8 cellular contexts compared by ENCODE assay signal in genomic region chr22:20393705-20394476, GRCh38. TPM values are rescaled to one million over a fixed set of nuclear protein-coding genes. Genes with fewer than 3 reads are reported as not detected.
DNase-seq lines count a peak whose midpoint lies in the region; ATAC-seq and TF ChIP-seq lines count a peak whose summit lies in the region.

Gene ZNF74, plus strand, starts transcription at chr22:20394151. Its CDS starts 478 bp downstream, at chr22:20394629.

- peak within 1 kb of the TSS; percentile 80 for H2AK5ac ChIP-seq in neuronal stem cell (ENCODE audit: low read depth, low read length)

- CTCF ChIA-PET in activated naive CD4-positive, alpha-beta T cell treated with anti-CD3 and anti-CD28 coated beads, Interleukin-2, amount 10 ng/mL, durations not matched to agents 7 days and 5 days (lab: Charles Lee): interaction anchor here (1.0 kb wide), 1 partner anchor 76 kb away, joined by 3 read pairs; no protein-coding TSS in a partner anchor

- peak within 1 kb of the TSS; percentile 88 for H3K27ac Mint-ChIP-seq in activated naive CD4-positive, alpha-beta T cell treated with anti-CD3 and anti-CD28 coated beads, Interleukin-2, amount 10 ng/mL, durations not matched to agents 7 days and 5 days

- no peaks in the 10 kb centered on the region for H3K4me1 ChIP-seq in MM.1S (ENCODE audit: low read length)
- peaks cover 9 to 10% of the 10 kb centered on the region in 2 donors for H3K4me1 ChIP-seq in neuronal stem cell (ENCODE audit: control insufficient read depth in 2 of 2, insufficient read depth in 1 of 2, low read depth in 1 of 2, low read length in 2 of 2)

- peak within 1 kb of the TSS; percentile 84 for H3K4me3 Mint-ChIP-seq in activated naive CD4-positive, alpha-beta T cell treated with anti-CD3 and anti-CD28 coated beads, Interleukin-2, amount 10 ng/mL, durations not matched to agents 7 days and 5 days

- H3K27ac ChIP-seq in MM.1S (ENCODE audit: low read length): no peak within 1 kb of the TSS
- H3K27ac ChIP-seq in SK-N-MC: no peak within 1 kb of the TSS
- peak within 1 kb of the TSS; percentile 65 for H3K27ac ChIP-seq in neuronal stem cell (replicated peaks; ENCODE audit: low read length)

- peak within 1 kb of the TSS; percentile 60 for H3K4ac ChIP-seq in neuronal stem cell (ENCODE audit: low read length)

- peaks cover 6% of the 10 kb centered on the region for H3K27me3 Mint-ChIP-seq in activated naive CD4-positive, alpha-beta T cell treated with anti-CD3 and anti-CD28 coated beads, Interleukin-2, amount 10 ng/mL, durations not matched to agents 7 days and 5 days

- peak within 1 kb of the TSS; percentile 86 for H3K4me2 ChIP-seq in MM.1S (ENCODE audit: low read depth, low read length)
- H3K4me2 ChIP-seq in neuronal stem cell (ENCODE audit: insufficient read depth, low read length, poor library complexity, severe bottlenecking): peak within 1 kb of the TSS; percentile 63

- H2BK12ac ChIP-seq in neuronal stem cell (ENCODE audit: low read length): peak within 1 kb of the TSS; percentile 50

- peak within 1 kb of the TSS; percentile 62 for H2BK15ac ChIP-seq in neuronal stem cell (ENCODE audit: low read length)

- peak within 1 kb of the TSS; percentile 97 for H2AFZ ChIP-seq in MM.1S (ENCODE audit: low read length)
- peak within 1 kb of the TSS; percentile 93 for H2AFZ ChIP-seq in neuronal stem cell (ENCODE audit: low read length)

- no peaks in the 10 kb centered on the region for H3K9me2 ChIP-seq in MM.1S (replicated peaks; ENCODE audit: insufficient read depth, low read length)

- peak within 1 kb of the TSS; percentile 100 for H3K23ac ChIP-seq in neuronal stem cell (ENCODE audit: low read depth, low read length, poor library complexity)

- peaks cover 5% of the 10 kb centered on the region for H3K9me3 Mint-ChIP-seq in activated naive CD4-positive, alpha-beta T cell treated with anti-CD3 and anti-CD28 coated beads, Interleukin-2, amount 10 ng/mL, durations not matched to agents 7 days and 5 days

- H3K4me1 Mint-ChIP-seq in activated naive CD4-positive, alpha-beta T cell treated with anti-CD3 and anti-CD28 coated beads, Interleukin-2, amount 10 ng/mL, durations not matched to agents 7 days and 5 days: peaks cover 38% of the 10 kb centered on the region

- H3K9me3 ChIP-seq in MM.1S (replicated peaks; ENCODE audit: insufficient read depth, low read length) (no peaks in the 10 kb centered on the region), SK-N-MC (ENCODE audit: low read depth, low read length) (no peaks in the 10 kb centered on the region), neuronal stem cell (replicated peaks in 1 of 2; ENCODE audit: control insufficient read depth in 2 of 2, insufficient read depth in 1 of 2, low read depth in 1 of 2, low read length in 2 of 2) (peaks cover 0 to 7% of the 10 kb centered on the region in 2 donors)

- peak within 1 kb of the TSS; percentile 92 for H4K8ac ChIP-seq in neuronal stem cell (ENCODE audit: low read depth, low read length)

- peak within 1 kb of the TSS; percentile 68 for H2BK120ac ChIP-seq in neuronal stem cell (ENCODE audit: low read depth, low read length)

- peak; percentile 78 for ATAC-seq in GM21737 (IDR thresholded peaks at IDR 0.05; ENCODE audit: unreplicated experiment)

- H3K79me2 ChIP-seq in MM.1S (ENCODE audit: low read length): peaks cover 4% of the 10 kb centered on the region; the same call in 1 of the 2 replicates

- H3K9ac ChIP-seq in MM.1S (ENCODE audit: low read length): peak within 1 kb of the TSS; percentile 76
- H3K9ac ChIP-seq in SK-N-MC (ENCODE audit: insufficient read length): peak within 1 kb of the TSS; percentile 94
- H3K9ac ChIP-seq in neuronal stem cell (ENCODE audit: low read depth, low read length, poor library complexity): peak within 1 kb of the TSS; percentile 95

- H3K4me3 ChIP-seq in MM.1S (ENCODE audit: low read length) (peak within 1 kb of the TSS; percentile 99), SK-N-MC (peak within 1 kb of the TSS; percentile 97), neuronal stem cell (ENCODE audit: low read length in 2 of 2) (peak within 1 kb of the TSS; percentile 74 to 91)

- peak within 1 kb of the TSS; percentile 91 for H3K14ac ChIP-seq in neuronal stem cell (ENCODE audit: low read length)

- H3K36me3 ChIP-seq in MM.1S (replicated peaks; ENCODE audit: insufficient read depth, low read length) (no peaks in the 10 kb centered on the region), SK-N-MC (ENCODE audit: insufficient read depth, low read length) (no peaks in the 10 kb centered on the region; the same call in 1 of the 2 replicates), neuronal stem cell (replicated peaks in 1 of 2; ENCODE audit: control insufficient read depth in 2 of 2, insufficient read depth in 2 of 2, low read length in 2 of 2) (peaks cover 0 to 29% of the 10 kb centered on the region in 2 donors)

- no peak for TF ChIP-seq CTCF in MM.1S (IDR thresholded peaks at IDR 0.05; ENCODE audit: low read length)

- no peaks in the 10 kb centered on the region for H3F3A ChIP-seq in MM.1S (ENCODE audit: insufficient read depth, low read length)

- H3K27me3 ChIP-seq in MM.1S (replicated peaks; ENCODE audit: insufficient read depth, low read length) (no peaks in the 10 kb centered on the region), neuronal stem cell (ENCODE audit: control insufficient read depth in 3 of 3, insufficient read depth in 3 of 3, low read depth in 1 of 3, low read length in 3 of 3) (no peaks in the 10 kb centered on the region)

- WGBS in neuronal stem cell (ENCODE audit: extremely low coverage in 2 of 2, insufficient read length in 2 of 2, insufficient replicate concordance in 1 of 2), 2 donors: no CpG with 5 or more reads among the region's 71 CpGs

- no peaks in the 10 kb centered on the region for H4K20me1 ChIP-seq in MM.1S (ENCODE audit: insufficient read depth, low read length)

- DNase-seq in DMS 273 treated with DMSO at 0.1 percent for 48 hours (lab: John Stamatoyannopoulos, UW) (peak; percentile 77), MM.1S (peak; percentile 88), SK-N-MC (ENCODE audit: low read depth, low spot score) (peak; percentile 28), germinal center (ENCODE audit: low spot score) (peak; percentile 55), neuronal stem cell (ENCODE audit: low spot score) (peak; percentile 86), stromal cell of bone marrow (ENCODE audit: low read depth) (peak; percentile 82)
- peak; percentile 91 for DNase-seq in activated naive CD4-positive, alpha-beta T cell treated with anti-CD3 and anti-CD28 coated beads, Interleukin-2, amount 10 ng/mL, durations not matched to agents 7 days and 5 days

- H3K36me3 Mint-ChIP-seq in activated naive CD4-positive, alpha-beta T cell treated with anti-CD3 and anti-CD28 coated beads, Interleukin-2, amount 10 ng/mL, durations not matched to agents 7 days and 5 days: peaks cover 4% of the 10 kb centered on the region

- no peak within 1 kb of the TSS for H2BK5ac ChIP-seq in neuronal stem cell (ENCODE audit: low read length)

- peak within 1 kb of the TSS; percentile 3 for H4K91ac ChIP-seq in neuronal stem cell (ENCODE audit: low read depth, low read length, poor library complexity)

- peaks cover 8% of the 10 kb centered on the region for H3K79me1 ChIP-seq in neuronal stem cell (ENCODE audit: low read depth, low read length)

- peak within 1 kb of the TSS; percentile 99 for H3K18ac ChIP-seq in neuronal stem cell (ENCODE audit: low read length)

RNA-seq across cellular contexts. Expression of gene ZNF74, which starts in this region (rescaled TPM):
- polyA plus RNA-seq in neuronal stem cell (2013, experiment 1 of 2): 20.1 TPM
- polyA plus RNA-seq in neuronal stem cell (2013, experiment 2 of 2): 20.2 TPM

Comparison
In these comparisons a context has a peak if more than half of its experiments do, and no peak if none do; other contexts are left out.
1. DNase-seq: peak in every context shown above with its lines; median percentile 91 in activated naive CD4-positive, alpha-beta T cell treated with anti-CD3 and anti-CD28 coated beads, Interleukin-2, amount 10 ng/mL, durations not matched to agents 7 days and 5 days; 88 in MM.1S; 86 in neuronal stem cell; 82 in stromal cell of bone marrow; 77 in DMS 273 treated with DMSO at 0.1 percent for 48 hours; 55 in germinal center; 28 in SK-N-MC.